In genomic region chr1:9900142-9901043, GRCh38 we compare ENCODE assay signal across 8 cellular contexts. TPM values are rescaled to one million over a fixed set of nuclear protein-coding genes. Genes with fewer than 3 reads are reported as not detected.
DNase-seq lines count a peak whose midpoint lies in the region; ATAC-seq and TF ChIP-seq lines count a peak whose summit lies in the region.

No MANE protein-coding gene starts in this region.

- ATAC-seq in GM19397 (IDR thresholded peaks at IDR 0.05; ENCODE audit: unreplicated experiment) (no peak), GM18505 (IDR thresholded peaks at IDR 0.05; ENCODE audit: unreplicated experiment) (no peak)

- peak overlapping the region in 2 of 3 experiments; percentile 38 to 57 for H3K27ac Mint-ChIP-seq in nephron

- H3K27me3 Mint-ChIP-seq in nephron (ENCODE audit: low read depth): no peaks in the 10 kb centered on the region

- DNase-seq in CMK (ENCODE audit: low read depth): peak; percentile 80
- DNase-seq in NCI-H2196 treated with DMSO at 0.1 percent for 48 hours (lab: John Stamatoyannopoulos, UW; ENCODE audit: unreplicated experiment): peak; percentile 86
- DNase-seq in dermis blood vessel endothelial cell: peak; percentile 55
- no peak for DNase-seq in stimulated activated CD4-positive, alpha-beta T cell treated with anti-CD3 and anti-CD28 coated beads, Interleukin-4, amount 100 ng/mL, for 4 hours
- no peak for DNase-seq in activated effector memory CD4-positive, alpha-beta T cell treated with Interleukin-2 at 50 U/mL for 16 hours

- H3K4me1 Mint-ChIP-seq in nephron: peaks cover 25% of the 10 kb centered on the region

- no peak for TF ChIP-seq CTCF in nephron (IDR thresholded peaks at IDR 0.05; ENCODE audit: unreplicated experiment in 3 of 3)

- H3K9me3 Mint-ChIP-seq in nephron: no peaks in the 10 kb centered on the region

- no peak for TF ChIP-seq POLR2A in GM18505 (IDR thresholded peaks at IDR 0.05; ENCODE audit: borderline replicate concordance, extremely low read depth, insufficient read depth, insufficient read length)

- H3K36me3 Mint-ChIP-seq in nephron (ENCODE audit: low read depth): peaks cover 3% of the 10 kb centered on the region

- no peak overlapping the region for H3K4me3 Mint-ChIP-seq in nephron

RNA-seq across cellular contexts. Expression of gene CTNNBIP1, which starts 9.7 kb away (rescaled TPM):
- 57.5 and 90.9 TPM in 2 replicates for total RNA-seq in dermis blood vessel endothelial cell

RNA-seq across cellular contexts. Expression of gene LZIC, which starts 42.8 kb away (rescaled TPM):
- total RNA-seq in dermis blood vessel endothelial cell: 29.1 and 31.0 TPM in 2 replicates

RNA-seq across cellular contexts. Expression of gene NMNAT1, which starts 42.9 kb away (rescaled TPM):
- 15.3 and 16.7 TPM in 2 replicates for total RNA-seq in dermis blood vessel endothelial cell

Comparison
In these comparisons a context has a peak if more than half of its experiments do, and no peak if none do; other contexts are left out.
1. DNase-seq: peak in CMK (single experiment), NCI-H2196 treated with DMSO at 0.1 percent for 48 hours (single experiment) and dermis blood vessel endothelial cell (single experiment); none in stimulated activated CD4-positive, alpha-beta T cell treated with anti-CD3 and anti-CD28 coated beads, Interleukin-4, amount 100 ng/mL, for 4 hours (0 of 2) and activated effector memory CD4-positive, alpha-beta T cell treated with Interleukin-2 at 50 U/mL for 16 hours (single experiment).